1 cellular context compared by ENCODE assay signal in the genomic region with DNA sequence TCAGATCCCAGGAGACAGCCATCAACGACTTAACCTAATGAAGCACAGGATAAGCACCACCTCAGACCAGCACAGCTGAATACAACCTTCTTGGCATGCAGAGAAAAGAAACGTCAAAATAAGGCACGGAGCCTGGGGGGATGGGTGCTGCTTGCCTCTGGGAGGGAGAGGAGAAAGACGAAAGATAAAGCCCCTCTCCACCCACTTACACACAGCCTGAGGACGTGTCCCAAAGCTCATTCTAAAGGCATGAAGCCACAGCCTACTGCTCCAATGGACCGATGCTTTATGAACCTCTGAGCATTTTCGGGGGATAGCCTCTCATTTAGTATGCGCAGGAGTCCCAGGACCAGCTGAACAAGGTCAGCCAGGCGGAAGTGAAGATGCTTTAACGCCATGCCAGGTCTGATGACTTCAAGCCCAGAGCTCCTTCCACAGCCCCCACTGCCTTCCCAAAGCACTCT.
A peak's percentile ranks its signal among the peaks of the same experiment; 100 is the strongest.
TF ChIP-seq lines count a peak whose summit lies in the region.

No MANE protein-coding gene starts in this region.

TF ChIP-seq in HepG2, 621 proteins besides CTCF, POLR2A, EP300 and RAD21:
- TF ChIP-seq ZKSCAN1 (IDR thresholded peaks at IDR 0.05; ENCODE audit: low read length), result no peak
- peak; percentile 8 for TF ChIP-seq RBM22 (optimal IDR thresholded peaks at IDR 0.05; ENCODE audit: low read length)
